ENCODE assay signal across 22 cellular contexts in genomic region chr11:70581991-70582885, GRCh38.
DNase-seq lines count a peak whose midpoint lies in the region; ATAC-seq, FAIRE-seq and TF ChIP-seq lines count a peak whose summit lies in the region.
"Had no signal": no experiment of that assay in that cellular context is flagged by ENCODE, and none has a peak within 500 bp of the region (broad histone marks: within the 10 kb centered on the region; RNA-seq: fewer than 3 reads in every experiment).

No MANE protein-coding gene starts in this region.

- intact Hi-C loops in kidney (cut with DNase I) (no loop called here), spleen (cut with DNase I; ENCODE audit: low total_unique reads) (no loop called here)

- no peak for ATAC-seq in activated T-cell treated with anti-CD3 and anti-CD28 coated beads, Interleukin-2, amount 50 U/mL, for 72 hours (replicated peaks in 1 of 2)
- peak; percentile 28; the same call in 1 of the 3 replicates for ATAC-seq in SK-N-SH treated with all-trans-retinoic acid at 6 μM for 48 hours
- no peak for ATAC-seq in HG02840 (IDR thresholded peaks at IDR 0.05; ENCODE audit: low FRiP score, unreplicated experiment)
- ATAC-seq in HG03439 (IDR thresholded peaks at IDR 0.05; ENCODE audit: unreplicated experiment): no peak
- ATAC-seq: PC-3 had no signal

- no peak for FAIRE-seq in kidney (lab: Jason Lieb, UNC)

- 82 to 91% (median 85%) methylated on average over 19 to 25 of the region's 25 CpGs for WGBS in spleen, 5 donors

- peak; percentile 10 for DNase-seq in activated T-cell treated with anti-CD3 and anti-CD28 coated beads, Interleukin-2, amount 50 U/mL, for 1 hour
- DNase-seq in activated T-cell treated with anti-CD3 and anti-CD28 coated beads, Interleukin-2, amount 50 U/mL, for 72 hours: no peak
- peak; percentile 61 for DNase-seq in kidney
- peak; percentile 59 for DNase-seq in spleen
- no peak for DNase-seq in RKO (ENCODE audit: low spot score)
- DNase-seq: BE2C; Calu3; CD4-positive, alpha-beta memory T cell; DMS53; H7; MV-4-11; NCI-H1436; NCI-H2029; NCI-H2171; NCI-H446; PC-3; SHP77 had no signal

- H3K9ac ChIP-seq in kidney (ENCODE audit: low read length in 2 of 2): no peak overlapping the region

- H3K4me1 Mint-ChIP-seq in activated T-cell treated with anti-CD3 and anti-CD28 coated beads, Interleukin-2, amount 50 U/mL, for 72 hours (ENCODE audit: low read depth): no peaks in the 10 kb centered on the region
- H3K4me1 Mint-ChIP-seq: CD4-positive, alpha-beta memory T cell had no signal

- peaks cover 0 to 22% (median 0%) of the 10 kb centered on the region in 7 donors for H3K27me3 ChIP-seq in spleen (replicated peaks in 1 of 7)
- H3K27me3 ChIP-seq: BE2C had no signal

- H3K4me3 Mint-ChIP-seq in activated T-cell treated with anti-CD3 and anti-CD28 coated beads, Interleukin-2, amount 50 U/mL, for 72 hours: no peak overlapping the region
- H3K4me3 Mint-ChIP-seq: CD4-positive, alpha-beta memory T cell had no signal

- H3K36me3 Mint-ChIP-seq in activated T-cell treated with anti-CD3 and anti-CD28 coated beads, Interleukin-2, amount 50 U/mL, for 72 hours (ENCODE audit: insufficient read depth in 2 of 2): no peaks in the 10 kb centered on the region
- H3K36me3 Mint-ChIP-seq: CD4-positive, alpha-beta memory T cell had no signal

- H3K9me3 ChIP-seq in kidney (ENCODE audit: control insufficient read depth in 1 of 2, low read length in 2 of 2) (no peaks in the 10 kb centered on the region), spleen (no peaks in the 10 kb centered on the region)
- H3K9me3 ChIP-seq: BE2C had no signal

- TF ChIP-seq POLR2A in spleen (IDR thresholded peaks at IDR 0.05): no peak

- H3K9me3 Mint-ChIP-seq in activated T-cell treated with anti-CD3 and anti-CD28 coated beads, Interleukin-2, amount 50 U/mL, for 72 hours: no peaks in the 10 kb centered on the region
- H3K9me3 Mint-ChIP-seq: CD4-positive, alpha-beta memory T cell had no signal

- H3K27ac ChIP-seq in kidney (ENCODE audit: low read depth in 2 of 2, low read length in 2 of 2): no peak overlapping the region
- H3K27ac ChIP-seq in spleen: no peak overlapping the region
- H3K27ac ChIP-seq: 22Rv1, HL-60 had no signal

- H3K4me3 ChIP-seq in kidney (ENCODE audit: low read length in 2 of 2) (no peak overlapping the region), spleen (no peak overlapping the region)

- peaks cover 20% of the 10 kb centered on the region for H3K27me3 Mint-ChIP-seq in activated T-cell treated with anti-CD3 and anti-CD28 coated beads, Interleukin-2, amount 50 U/mL, for 72 hours (ENCODE audit: low read depth)

- H3K36me3 ChIP-seq in kidney (ENCODE audit: control insufficient read depth in 1 of 2, insufficient read depth in 2 of 2, low read length in 2 of 2) (no peaks in the 10 kb centered on the region), spleen (no peaks in the 10 kb centered on the region)
- H3K36me3 ChIP-seq: BE2C had no signal

- no peak overlapping the region for H3K27ac Mint-ChIP-seq in activated T-cell treated with anti-CD3 and anti-CD28 coated beads, Interleukin-2, amount 50 U/mL, for 72 hours
- H3K27ac Mint-ChIP-seq: CD4-positive, alpha-beta memory T cell had no signal

- no peaks in the 10 kb centered on the region for H3K4me1 ChIP-seq in kidney (ENCODE audit: control insufficient read depth in 1 of 2, insufficient read depth in 1 of 2, low read depth in 1 of 2, low read length in 2 of 2)
- no peaks in the 10 kb centered on the region for H3K4me1 ChIP-seq in spleen

- TF ChIP-seq CTCF in kidney (IDR thresholded peaks at IDR 0.05; ENCODE audit: borderline replicate concordance, extremely low read depth, insufficient read depth) (no peak), spleen (IDR thresholded peaks at IDR 0.05 in 8 of 11, conservative IDR thresholded peaks at IDR 0.05 in 3 of 11) (no peak)

TF ChIP-seq in SK-N-SH treated with all-trans-retinoic acid at 6 μM for 48 hours, 23 proteins besides CTCF, POLR2A, EP300 and RAD21:
- TF ChIP-seq OSR1 (CRISPR knock-in tag; IDR thresholded peaks at IDR 0.05): no peak
- TF ChIP-seq TCF4 (CRISPR knock-in tag; IDR thresholded peaks at IDR 0.05; ENCODE audit: borderline replicate concordance): peak; percentile 54; the same call in 1 of the 2 replicates
- no peak for TF ChIP-seq ZNF70 (CRISPR knock-in tag; IDR thresholded peaks at IDR 0.05)

Comparison
In these comparisons a context has a peak if more than half of its experiments do, and no peak if none do; other contexts are left out.
1. DNase-seq: peak in activated T-cell treated with anti-CD3 and anti-CD28 coated beads, Interleukin-2, amount 50 U/mL, for 1 hour (single experiment), kidney (single experiment) and spleen (single experiment); none in activated T-cell treated with anti-CD3 and anti-CD28 coated beads, Interleukin-2, amount 50 U/mL, for 72 hours (0 of 2) and RKO (single experiment).